Comparison of ENCODE assay signal across 1 cellular context in the genomic region with DNA sequence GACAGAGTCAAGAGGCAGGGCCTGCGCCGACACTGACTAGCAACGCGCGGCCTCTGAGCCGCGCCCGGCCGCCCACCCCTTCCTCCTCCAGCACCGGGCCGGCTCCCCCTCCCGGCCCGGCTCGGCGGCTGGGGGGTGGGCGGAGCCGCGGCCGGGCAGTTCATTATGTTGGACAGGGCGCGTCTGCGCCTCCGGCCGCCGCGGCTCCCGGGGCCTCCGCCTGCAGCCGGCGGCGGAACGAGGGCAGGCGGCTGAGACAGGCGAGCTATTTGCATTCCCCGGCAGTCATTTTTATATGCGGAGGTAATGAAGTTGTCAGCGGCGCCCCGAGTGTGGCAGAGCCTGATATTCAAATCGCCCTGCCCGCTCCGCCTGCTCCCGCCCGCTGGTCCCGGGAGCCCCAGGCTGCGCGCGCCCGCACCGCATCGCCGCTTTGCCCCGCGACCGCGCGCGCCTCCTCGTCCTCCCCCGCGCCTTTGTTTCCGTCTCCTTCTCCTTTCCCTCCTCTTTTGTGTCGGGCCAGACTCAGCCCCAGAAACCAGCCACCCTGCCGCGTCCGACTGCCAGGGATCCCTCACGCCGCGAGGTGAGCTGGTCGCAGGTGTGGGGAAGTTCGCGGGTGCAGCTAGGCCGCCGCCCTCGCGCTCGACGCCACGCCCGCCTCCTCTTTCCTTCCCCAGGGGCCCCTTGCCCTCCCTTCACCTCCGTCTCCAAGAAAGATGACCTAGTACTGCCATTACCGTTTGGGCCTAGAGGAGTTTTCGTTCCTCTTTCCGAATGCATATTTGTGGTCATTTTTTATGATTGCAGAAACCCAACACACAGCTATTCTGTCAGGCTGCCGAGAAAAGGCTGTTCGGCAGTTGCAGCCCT.
TF ChIP-seq lines count a peak whose summit lies in the region.

No MANE protein-coding gene starts in this region.

TF ChIP-seq in K562, 482 proteins besides CTCF, POLR2A, EP300 and RAD21 (continued from another document and continues in another):
- TF ChIP-seq RREB1 (CRISPR knock-in tag; IDR thresholded peaks at IDR 0.05) (no peak), PHF8 (IDR thresholded peaks at IDR 0.05; ENCODE audit: borderline replicate concordance, low read length) (peak; percentile 64; the same call in 1 of the 2 replicates), POLR2G (IDR thresholded peaks at IDR 0.05; ENCODE audit: low read depth, low read length) (peak; percentile 86), TEAD1 (CRISPR knock-in tag; IDR thresholded peaks at IDR 0.05) (peak in 1 of 2 experiments; percentile 31; a peak in 1 of 4 replicates), HEY1 (CRISPR knock-in tag; IDR thresholded peaks at IDR 0.05; ENCODE audit: borderline replicate concordance) (no peak), ATF7 (IDR thresholded peaks at IDR 0.05) (peak; percentile 57; the same call in 1 of the 2 replicates), YY1 (IDR thresholded peaks at IDR 0.05; ENCODE audit: borderline replicate concordance in 1 of 3, control insufficient read depth in 1 of 3, extremely low read depth in 1 of 3, insufficient read depth in 3 of 3, insufficient read length in 1 of 3, insufficient replicate concordance in 2 of 3, low read depth in 1 of 3, low read length in 2 of 3) (peak in 2 of 3 experiments; percentile 27 to 53), ZFP1 (CRISPR knock-in tag; IDR thresholded peaks at IDR 0.05) (no peak), RBFOX2 (IDR thresholded peaks at IDR 0.05; ENCODE audit: low read depth, low read length) (peak; percentile 83), SNRNP70 (optimal IDR thresholded peaks at IDR 0.05; ENCODE audit: low read depth, low read length) (no peak), ZKSCAN1 (IDR thresholded peaks at IDR 0.05; ENCODE audit: low read depth, low read length) (no peak), HNRNPK (IDR thresholded peaks at IDR 0.05; ENCODE audit: low read depth, low read length, poor library complexity, severe bottlenecking) (no peak), MCM5 (IDR thresholded peaks at IDR 0.05; ENCODE audit: low read depth) (no peak), TEAD2 (tag; IDR thresholded peaks at IDR 0.05) (no peak), NR2C2 (CRISPR knock-in tag; IDR thresholded peaks at IDR 0.05) (no peak), NR2C2 (tag; IDR thresholded peaks at IDR 0.05) (peak; percentile 56), SMARCE1 (IDR thresholded peaks at IDR 0.05) (peak; percentile 47; the same call in 1 of the 2 replicates), SIX5 (IDR thresholded peaks at IDR 0.05; ENCODE audit: borderline replicate concordance in 1 of 2, insufficient read depth in 1 of 2, low read depth in 1 of 2, low read length in 2 of 2) (no peak), MTA2 (IDR thresholded peaks at IDR 0.05; ENCODE audit: low read depth) (no peak), PTRF (tag; IDR thresholded peaks at IDR 0.05) (no peak), MTA3 (IDR thresholded peaks at IDR 0.05; ENCODE audit: borderline replicate concordance) (0 out of 2 replicates have a peak, but pooled peaks have one; percentile 49), XRCC4 (IDR thresholded peaks at IDR 0.05; ENCODE audit: extremely low read depth, insufficient read depth, insufficient read length) (no peak), LCOR (CRISPR knock-in tag; IDR thresholded peaks at IDR 0.05) (0 out of 2 replicates have a peak, but pooled peaks have one; percentile 23), ZNF507 (tag; conservative IDR thresholded peaks at IDR 0.05) (no peak), GABPA (tag; conservative IDR thresholded peaks at IDR 0.05; ENCODE audit: low read depth) (peak; percentile 41; the same call in 1 of the 2 replicates), SOX6 (IDR thresholded peaks at IDR 0.05) (peak; percentile 87), ZNF449 (CRISPR knock-in tag; IDR thresholded peaks at IDR 0.05) (no peak), SMARCA4 (IDR thresholded peaks at IDR 0.05) (peak; percentile 23; the same call in 1 of the 2 replicates), ZNF589 (CRISPR knock-in tag; IDR thresholded peaks at IDR 0.05; ENCODE audit: low read depth) (0 out of 2 replicates have a peak, but pooled peaks have one; percentile 30), TFAP4 (CRISPR knock-in tag; IDR thresholded peaks at IDR 0.05; ENCODE audit: borderline replicate concordance) (peak; percentile 38; the same call in 1 of the 2 replicates), SIRT6 (IDR thresholded peaks at IDR 0.05; ENCODE audit: low read depth, low read length) (no peak), HINFP (tag; conservative IDR thresholded peaks at IDR 0.05; ENCODE audit: low read depth) (no peak), RBBP5 (IDR thresholded peaks at IDR 0.05; ENCODE audit: borderline replicate concordance, insufficient read depth, low read length, poor library complexity, severe bottlenecking) (peak; percentile 46), TAF1 (IDR thresholded peaks at IDR 0.05; ENCODE audit: control insufficient read depth, extremely low read depth, insufficient read depth, low read length, severe bottlenecking) (peak; percentile 24), SP2 (IDR thresholded peaks at IDR 0.05; ENCODE audit: extremely low read depth, low read depth, low read length, poor library complexity, severe bottlenecking) (no peak), MYC (IDR thresholded peaks at IDR 0.05; ENCODE audit: low read depth, low read length) (no peak), MYC (CRISPR knock-in tag; IDR thresholded peaks at IDR 0.05; ENCODE audit: borderline replicate concordance, low read depth) (no peak), FOSL1 (tag; conservative IDR thresholded peaks at IDR 0.05) (no peak), ADNP (tag; IDR thresholded peaks at IDR 0.05) (no peak), HMGN3 (IDR thresholded peaks at IDR 0.05; ENCODE audit: borderline replicate concordance, extremely low read depth, insufficient read length, low read depth, low read length) (peak; percentile 53), SETDB1 (IDR thresholded peaks at IDR 0.05; ENCODE audit: low read length) (no peak), ZNF444 (CRISPR knock-in tag; IDR thresholded peaks at IDR 0.05) (no peak), ZNF282 (CRISPR knock-in tag; IDR thresholded peaks at IDR 0.05) (no peak), ZNF586 (CRISPR knock-in tag; conservative IDR thresholded peaks at IDR 0.05) (no peak), ZBTB17 (CRISPR knock-in tag; IDR thresholded peaks at IDR 0.05) (no peak)
- TF ChIP-seq, protein P1, sequence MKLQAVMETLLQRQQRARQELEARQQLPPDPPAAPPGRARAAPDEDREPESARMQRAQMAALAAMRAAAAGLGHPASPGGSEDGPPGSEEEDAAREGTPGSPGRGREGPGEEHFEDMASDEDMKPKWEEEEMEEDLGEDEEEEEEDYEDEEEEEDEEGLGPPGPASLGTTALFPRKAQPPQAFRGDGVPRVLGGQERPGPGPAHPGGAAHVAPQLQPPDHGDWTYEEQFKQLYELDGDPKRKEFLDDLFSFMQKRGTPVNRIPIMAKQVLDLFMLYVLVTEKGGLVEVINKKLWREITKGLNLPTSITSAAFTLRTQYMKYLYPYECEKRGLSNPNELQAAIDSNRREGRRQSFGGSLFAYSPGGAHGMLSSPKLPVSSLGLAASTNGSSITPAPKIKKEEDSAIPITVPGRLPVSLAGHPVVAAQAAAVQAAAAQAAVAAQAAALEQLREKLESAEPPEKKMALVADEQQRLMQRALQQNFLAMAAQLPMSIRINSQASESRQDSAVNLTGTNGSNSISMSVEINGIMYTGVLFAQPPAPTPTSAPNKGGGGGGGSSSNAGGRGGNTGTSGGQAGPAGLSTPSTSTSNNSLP (IDR thresholded peaks at IDR 0.05; ENCODE audit: borderline replicate concordance, low read depth, low read length): no peak
- TF ChIP-seq, protein P2, sequence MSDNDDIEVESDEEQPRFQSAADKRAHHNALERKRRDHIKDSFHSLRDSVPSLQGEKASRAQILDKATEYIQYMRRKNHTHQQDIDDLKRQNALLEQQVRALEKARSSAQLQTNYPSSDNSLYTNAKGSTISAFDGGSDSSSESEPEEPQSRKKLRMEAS (CRISPR knock-in tag; IDR thresholded peaks at IDR 0.05): peak; percentile 85
- TF ChIP-seq, protein P3, sequence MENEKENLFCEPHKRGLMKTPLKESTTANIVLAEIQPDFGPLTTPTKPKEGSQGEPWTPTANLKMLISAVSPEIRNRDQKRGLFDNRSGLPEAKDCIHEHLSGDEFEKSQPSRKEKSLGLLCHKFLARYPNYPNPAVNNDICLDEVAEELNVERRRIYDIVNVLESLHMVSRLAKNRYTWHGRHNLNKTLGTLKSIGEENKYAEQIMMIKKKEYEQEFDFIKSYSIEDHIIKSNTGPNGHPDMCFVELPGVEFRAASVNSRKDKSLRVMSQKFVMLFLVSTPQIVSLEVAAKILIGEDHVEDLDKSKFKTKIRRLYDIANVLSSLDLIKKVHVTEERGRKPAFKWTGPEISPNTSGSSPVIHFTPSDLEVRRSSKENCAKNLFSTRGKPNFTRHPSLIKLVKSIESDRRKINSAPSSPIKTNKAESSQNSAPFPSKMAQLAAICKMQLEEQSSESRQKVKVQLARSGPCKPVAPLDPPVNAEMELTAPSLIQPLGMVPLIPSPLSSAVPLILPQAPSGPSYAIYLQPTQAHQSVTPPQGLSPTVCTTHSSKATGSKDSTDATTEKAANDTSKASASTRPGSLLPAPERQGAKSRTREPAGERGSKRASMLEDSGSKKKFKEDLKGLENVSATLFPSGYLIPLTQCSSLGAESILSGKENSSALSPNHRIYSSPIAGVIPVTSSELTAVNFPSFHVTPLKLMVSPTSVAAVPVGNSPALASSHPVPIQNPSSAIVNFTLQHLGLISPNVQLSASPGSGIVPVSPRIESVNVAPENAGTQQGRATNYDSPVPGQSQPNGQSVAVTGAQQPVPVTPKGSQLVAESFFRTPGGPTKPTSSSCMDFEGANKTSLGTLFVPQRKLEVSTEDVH (IDR thresholded peaks at IDR 0.05; ENCODE audit: low read depth, partially characterized antibody): no peak
